ENCODE assay signal across 23 cellular contexts in the genomic region with DNA sequence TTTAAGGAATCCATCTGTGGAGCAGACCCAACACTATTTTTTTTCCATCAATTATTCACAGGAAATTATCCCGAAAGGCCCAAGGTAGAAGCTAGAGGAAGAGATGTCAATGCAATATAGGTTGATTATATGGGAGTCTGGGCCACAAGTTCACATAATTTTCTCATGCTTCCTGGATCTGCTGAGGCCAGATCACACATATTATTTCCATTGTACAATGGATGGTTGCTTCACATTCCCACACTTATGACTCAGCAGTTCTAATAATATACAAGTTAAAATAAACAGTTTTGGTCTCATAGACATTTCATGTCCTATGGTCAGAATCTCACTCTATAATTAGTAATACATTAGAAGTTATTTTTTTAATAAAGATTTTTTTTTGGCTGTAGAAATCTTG.
A peak's percentile ranks its signal among the peaks of the same experiment; 100 is the strongest.
DNase-seq lines count a peak whose midpoint lies in the region; TF ChIP-seq lines count a peak whose summit lies in the region.
"Had no signal": no experiment of that assay in that cellular context is flagged by ENCODE, and none has a peak within 500 bp of the region (broad histone marks: within the 10 kb centered on the region; RNA-seq: fewer than 3 reads in every experiment).

No MANE protein-coding gene starts in this region.

- H3K4me2 ChIP-seq in smooth muscle cell = peak overlapping the region; percentile 6
- H3K4me2 ChIP-seq: neural progenitor cell had no signal

- H3K4me3 ChIP-seq in astrocyte of the cerebellum (ENCODE audit: low read depth, low read length) = no peak overlapping the region
- no peak overlapping the region for H3K4me3 ChIP-seq in fibroblast of villous mesenchyme (ENCODE audit: low read depth, low read length)
- no peak overlapping the region for H3K4me3 ChIP-seq in smooth muscle cell
- H3K4me3 ChIP-seq: body of pancreas, coronary artery, esophagus muscularis mucosa, neural progenitor cell, prostate gland had no signal

- no peak overlapping the region for H3K27ac ChIP-seq in smooth muscle cell (ENCODE audit: low read depth)
- H3K27ac ChIP-seq: 22Rv1, body of pancreas, coronary artery, esophagus muscularis mucosa, neural progenitor cell, prostate gland, WERI-Rb-1 had no signal

- POLR2A ChIA-PET in HEK293T (lab: Yijun Ruan, JAX) = no interaction called here

- DNase-seq in DMS53 (lab: John Stamatoyannopoulos, UW) (peak; percentile 3), DMS53 treated with DMSO at 0.1 percent for 48 hours (lab: John Stamatoyannopoulos, UW; ENCODE audit: unreplicated experiment) (no peak), astrocyte of the cerebellum (ENCODE audit: low read depth) (peak; percentile 56), fibroblast of villous mesenchyme (ENCODE audit: low read depth) (peak; percentile 0), smooth muscle cell (lab: John Stamatoyannopoulos, UW; ENCODE audit: unreplicated experiment) (no peak), HEK293T (ENCODE audit: extremely low spot score) (no peak), T-helper 9 cell (no peak)
- DNase-seq in NK-92 treated with Interleukin-12 subunit alpha and Interleukin-12 subunit beta, amount 100 ng/mL, for 24 hours (lab: John Stamatoyannopoulos, UW) = no peak
- DNase-seq: activated CD8-positive, alpha-beta memory T cell treated with anti-CD3 and anti-CD28 coated beads, Interleukin-2, amount 50 U/mL, for 4 hours; body of pancreas; CD4-positive, alpha-beta T cell; DMS79; GOT3; NCI-H1105; NCI-H1930; stimulated activated CD4-positive, alpha-beta T cell treated with anti-CD3 and anti-CD28 coated beads, Interleukin-1b, Interleukin-23, amount 100 ng/mL, for 48 hours; trophoblast cell; WERI-Rb-1 had no signal

- peak overlapping the region; percentile 0 for H2AFZ ChIP-seq in smooth muscle cell (ENCODE audit: low read depth)
- H2AFZ ChIP-seq: neural progenitor cell had no signal

- H4K20me1 ChIP-seq in smooth muscle cell (ENCODE audit: low read depth) = no peaks in the 10 kb centered on the region

- no peaks in the 10 kb centered on the region for H3K79me2 ChIP-seq in smooth muscle cell (ENCODE audit: low read depth)

- 97% methylated on average over 1 of the region's 1 CpG for WGBS in smooth muscle cell (ENCODE audit: low lambda C conversion rate)

- no peaks in the 10 kb centered on the region for H3K36me3 ChIP-seq in smooth muscle cell (ENCODE audit: low read depth)
- H3K36me3 ChIP-seq: esophagus muscularis mucosa, neural progenitor cell, prostate gland, WERI-Rb-1 had no signal

- CTCF ChIA-PET in HEK293T (lab: Yijun Ruan, JAX) = no interaction called here

- H3K27me3 ChIP-seq in smooth muscle cell (ENCODE audit: low read depth) = no peaks in the 10 kb centered on the region
- H3K27me3 ChIP-seq: body of pancreas, esophagus muscularis mucosa, neural progenitor cell had no signal

- H3K4me1 ChIP-seq in smooth muscle cell (ENCODE audit: low read depth) = no peaks in the 10 kb centered on the region
- H3K4me1 ChIP-seq: body of pancreas, neural progenitor cell, prostate gland had no signal

- no peaks in the 10 kb centered on the region for H3F3A ChIP-seq in smooth muscle cell (ENCODE audit: low read depth)

- in situ Hi-C loops in astrocyte of the cerebellum (cut with HindIII; ENCODE audit: low sequenced_read_pairs) = loop anchor here (5.0 kb wide), 1 partner anchor 54 kb away; no protein-coding TSS in a partner anchor

- no peak for TF ChIP-seq CTCF in astrocyte of the cerebellum (IDR thresholded peaks at IDR 0.05; ENCODE audit: low read depth, low read length, missing control alignments)
- TF ChIP-seq CTCF in fibroblast of villous mesenchyme (IDR thresholded peaks at IDR 0.05; ENCODE audit: insufficient read depth, low read depth, low read length) = no peak
- no peak for TF ChIP-seq CTCF in smooth muscle cell (IDR thresholded peaks at IDR 0.05; ENCODE audit: borderline replicate concordance, insufficient read depth, poor library complexity, severe bottlenecking)

- no peak overlapping the region for H3K9ac ChIP-seq in smooth muscle cell (ENCODE audit: low read depth)
- H3K9ac ChIP-seq: neural progenitor cell had no signal

- H3K9me3 ChIP-seq in smooth muscle cell (replicated peaks; ENCODE audit: low read depth) = no peaks in the 10 kb centered on the region
- H3K9me3 ChIP-seq: body of pancreas, esophagus muscularis mucosa, prostate gland had no signal

TF ChIP-seq in HEK293T, 16 proteins besides CTCF, POLR2A, EP300 and RAD21:
- no peak for TF ChIP-seq ELF4 (IDR thresholded peaks at IDR 0.05)
- no peak for TF ChIP-seq FOXA1 (IDR thresholded peaks at IDR 0.05)
- TF ChIP-seq CTBP1 (IDR thresholded peaks at IDR 0.05; ENCODE audit: borderline replicate concordance) = no peak
- TF ChIP-seq, protein P1, sequence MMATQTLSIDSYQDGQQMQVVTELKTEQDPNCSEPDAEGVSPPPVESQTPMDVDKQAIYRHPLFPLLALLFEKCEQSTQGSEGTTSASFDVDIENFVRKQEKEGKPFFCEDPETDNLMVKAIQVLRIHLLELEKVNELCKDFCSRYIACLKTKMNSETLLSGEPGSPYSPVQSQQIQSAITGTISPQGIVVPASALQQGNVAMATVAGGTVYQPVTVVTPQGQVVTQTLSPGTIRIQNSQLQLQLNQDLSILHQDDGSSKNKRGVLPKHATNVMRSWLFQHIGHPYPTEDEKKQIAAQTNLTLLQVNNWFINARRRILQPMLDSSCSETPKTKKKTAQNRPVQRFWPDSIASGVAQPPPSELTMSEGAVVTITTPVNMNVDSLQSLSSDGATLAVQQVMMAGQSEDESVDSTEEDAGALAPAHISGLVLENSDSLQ (IDR thresholded peaks at IDR 0.05) = no peak
- no peak for TF ChIP-seq HDGF (IDR thresholded peaks at IDR 0.05; ENCODE audit: borderline replicate concordance)
- TF ChIP-seq FOXK2 (IDR thresholded peaks at IDR 0.05) = no peak
- TF ChIP-seq NFRKB (IDR thresholded peaks at IDR 0.05) = no peak
- no peak for TF ChIP-seq LEF1 (IDR thresholded peaks at IDR 0.05; ENCODE audit: borderline replicate concordance)
- no peak for TF ChIP-seq TARDBP (IDR thresholded peaks at IDR 0.05)
- no peak for TF ChIP-seq FOXM1 (IDR thresholded peaks at IDR 0.05; ENCODE audit: borderline replicate concordance)
- TF ChIP-seq L3MBTL2 (conservative IDR thresholded peaks at IDR 0.05) = no peak
- no peak for TF ChIP-seq SP1 (IDR thresholded peaks at IDR 0.05)
- TF ChIP-seq BHLHE40 (IDR thresholded peaks at IDR 0.05; ENCODE audit: borderline replicate concordance) = no peak
- TF ChIP-seq ARNT (IDR thresholded peaks at IDR 0.05) = no peak
- TF ChIP-seq ZNF384 (IDR thresholded peaks at IDR 0.05) = no peak
- no peak for TF ChIP-seq SUZ12 (IDR thresholded peaks at IDR 0.05)

Comparison
In these comparisons a context has a peak if more than half of its experiments do, and no peak if none do; other contexts are left out.
1. DNase-seq: peak in DMS53 (single experiment), astrocyte of the cerebellum (single experiment) and fibroblast of villous mesenchyme (single experiment); none in DMS53 treated with DMSO at 0.1 percent for 48 hours (single experiment), smooth muscle cell (single experiment), NK-92 treated with Interleukin-12 subunit alpha and Interleukin-12 subunit beta, amount 100 ng/mL, for 24 hours (single experiment), HEK293T (single experiment) and T-helper 9 cell (single experiment).